In genomic region chr4:9497575-9498467, GRCh38 we compare ENCODE assay signal across 12 cellular contexts. TPM values are rescaled to one million over a fixed set of nuclear protein-coding genes. Genes with fewer than 3 reads are reported as not detected.
"Had no signal": no experiment of that assay in that cellular context is flagged by ENCODE, and none has a peak within 500 bp of the region (broad histone marks: within the 10 kb centered on the region; RNA-seq: fewer than 3 reads in every experiment).

No MANE protein-coding gene starts in this region.

RNA-seq across cellular contexts. Expression of gene DEFB131A, which starts 53.6 kb away (rescaled TPM):
- total RNA-seq: activated CD8-positive, alpha-beta T cell treated with anti-CD3 and anti-CD28 coated beads for 36 hours; activated naive CD8-positive, alpha-beta T cell treated with anti-CD3 and anti-CD28 coated beads, Interleukin-2, amount 10 ng/mL, durations not matched to agents 7 days and 5 days; activated T-helper 2 cell treated with anti-CD3 and anti-CD28 coated beads, Interferon-gamma antibody, Interleukin-2, Interleukin-4, amounts not matched to agents 10 μg/mL and 5 μg/mL and 100 μg/mL, durations not matched to agents 14 hours and 24 hours and 36 hours; esophagus mucosa; gastroesophageal sphincter; heart left ventricle; kidney; left ventricle myocardium inferior; mucosa of gallbladder; naive thymus-derived CD4-positive, alpha-beta T cell; temporal lobe; ureter had no signal
- polyA plus RNA-seq: heart left ventricle; naive thymus-derived CD4-positive, alpha-beta T cell had no signal
